Comparison of ENCODE assay signal across 7 cellular contexts in genomic region chr2:152522461-152522860, GRCh38.
DNase-seq lines count a peak whose midpoint lies in the region; FAIRE-seq and TF ChIP-seq lines count a peak whose summit lies in the region.
"Not testable (repeated sequence)": the region's sequence is repeated elsewhere in the genome, so short reads cannot be mapped to it uniquely, and the experiment has no call there.

No MANE protein-coding gene starts in this region.

- DNase-seq in ELR (ENCODE audit: low read depth) = peak; percentile 34
- peak; percentile 45 for DNase-seq in RPMI7951 (ENCODE audit: low read depth)
- DNase-seq in SK-N-SH; endothelial cell of umbilical vein (ENCODE audit: low read depth, low spot score); osteoblast (ENCODE audit: insufficient read length, low spot score, missing footprints): not testable (repeated sequence)
- DNase-seq in brain microvascular endothelial cell = peak; percentile 56

- not testable (repeated sequence) for TF ChIP-seq EP300 in SK-N-SH (IDR thresholded peaks at IDR 0.05; ENCODE audit: borderline replicate concordance in 1 of 2, low read depth in 1 of 2, low read length in 1 of 2)

- TF ChIP-seq RAD21 in SK-N-SH (IDR thresholded peaks at IDR 0.05; ENCODE audit: low read length) = not testable (repeated sequence)

- H3K9me2 ChIP-seq in SK-N-SH = not testable (repeated sequence)

- not testable (repeated sequence) for H3K9me3 ChIP-seq in HEK293 (ENCODE audit: control insufficient read depth, insufficient read depth, low read depth, low read length); SK-N-SH; endothelial cell of umbilical vein (replicated peaks; ENCODE audit: control insufficient read depth, insufficient read depth, low read length); osteoblast (ENCODE audit: low read depth, low read length)

- TF ChIP-seq POLR2A in endothelial cell of umbilical vein (IDR thresholded peaks at IDR 0.05; ENCODE audit: low read depth, low read length) = not testable (repeated sequence)

- not testable (repeated sequence) for H3K4me3 ChIP-seq in HEK293 (ENCODE audit: low read depth, low read length); SK-N-SH (ENCODE audit: low read depth in 2 of 2, low read length in 1 of 2); brain microvascular endothelial cell (ENCODE audit: low read depth, low read length); endothelial cell of umbilical vein (replicated peaks in 1 of 3; ENCODE audit: insufficient read depth in 1 of 3, low read depth in 1 of 3, low read length in 3 of 3); osteoblast (ENCODE audit: insufficient read depth, low read length)

- H3K4me2 ChIP-seq in SK-N-SH (peak overlapping the region; percentile 46; the same call in 1 of the 2 replicates), osteoblast (ENCODE audit: insufficient read depth, low read length) (peak overlapping the region; percentile 20)
- H3K4me2 ChIP-seq in endothelial cell of umbilical vein (ENCODE audit: insufficient read depth, low read length) = not testable (repeated sequence)

- POLR2A ChIA-PET in HEK293 (lab: Yijun Ruan, JAX); SK-N-SH (lab: Yijun Ruan, JAX); endothelial cell of umbilical vein (lab: Charles Lee): not testable (repeated sequence)

- dilution Hi-C loops in endothelial cell of umbilical vein (cut with MboI; ENCODE audit: extremely low pct_ligation_motif_present, low sequenced_read_pairs) = not testable (repeated sequence)

- H3F3A ChIP-seq in SK-N-SH (replicated peaks; ENCODE audit: insufficient read depth) = peaks cover 49% of the 10 kb centered on the region

- WGBS in SK-N-SH (ENCODE audit: low lambda C conversion rate) = 69% methylated on average over 3 of the region's 3 CpGs

- H4K20me1 ChIP-seq in SK-N-SH (ENCODE audit: insufficient read depth); endothelial cell of umbilical vein (replicated peaks; ENCODE audit: control insufficient read depth, extremely low read depth, insufficient read depth, low read length); osteoblast (ENCODE audit: insufficient read depth, low read length): not testable (repeated sequence)

- not testable (repeated sequence) for H3K9me1 ChIP-seq in endothelial cell of umbilical vein (replicated peaks; ENCODE audit: control insufficient read depth, extremely low read depth, insufficient read depth, low read length)

- CTCF ChIA-PET in HEK293 (lab: Yijun Ruan, JAX); SK-N-SH (lab: Yijun Ruan, JAX): not testable (repeated sequence)
- CTCF ChIA-PET in endothelial cell of umbilical vein (lab: Charles Lee) = interaction anchor here (0.8 kb wide), 1 partner anchor 9 kb away, joined by 3 read pairs; no protein-coding TSS in a partner anchor

- not testable (repeated sequence) for H3K9ac ChIP-seq in SK-N-SH; endothelial cell of umbilical vein (replicated peaks; ENCODE audit: extremely low read depth, insufficient read depth, low read length)

- H3K36me3 ChIP-seq in HEK293 (ENCODE audit: control insufficient read depth in 2 of 2, insufficient read depth in 1 of 2, low read length in 2 of 2); SK-N-SH (replicated peaks in 1 of 2; ENCODE audit: control insufficient read depth in 1 of 2, insufficient read depth in 2 of 2, low read length in 1 of 2); brain microvascular endothelial cell (replicated peaks); endothelial cell of umbilical vein (ENCODE audit: control insufficient read depth in 2 of 2, extremely low read depth in 1 of 2, insufficient read depth in 2 of 2, low read length in 2 of 2); osteoblast (ENCODE audit: insufficient read depth, low read length): not testable (repeated sequence)

- H3K79me2 ChIP-seq in SK-N-SH (ENCODE audit: insufficient read depth) = peaks cover 15% of the 10 kb centered on the region; the same call in 1 of the 2 replicates
- not testable (repeated sequence) for H3K79me2 ChIP-seq in endothelial cell of umbilical vein (ENCODE audit: control insufficient read depth, insufficient read depth, low read length)
- peaks cover 32% of the 10 kb centered on the region for H3K79me2 ChIP-seq in osteoblast (ENCODE audit: insufficient read depth, low read length)

- BruUV-seq in endothelial cell of umbilical vein (replicated peaks; lab: Mats Ljungman, UMichigan) = not testable (repeated sequence)

- H3K27ac ChIP-seq in HEK293 (ENCODE audit: extremely low read depth, low read depth, low read length); endothelial cell of umbilical vein (ENCODE audit: insufficient read depth, low read depth, low read length): not testable (repeated sequence)
- peak overlapping the region in 1 of 2 experiments; percentile 73; a peak in 2 of 4 replicates for H3K27ac ChIP-seq in SK-N-SH (ENCODE audit: low read depth in 2 of 2, low read length in 1 of 2)
- peak overlapping the region; percentile 74 for H3K27ac ChIP-seq in brain microvascular endothelial cell
- peak overlapping the region; percentile 18 for H3K27ac ChIP-seq in osteoblast (ENCODE audit: low read depth, low read length)

- not testable (repeated sequence) for TF ChIP-seq CTCF in HEK293 (tag by site-specific recombination; IDR thresholded peaks at IDR 0.05); SK-N-SH (IDR thresholded peaks at IDR 0.05); brain microvascular endothelial cell (IDR thresholded peaks at IDR 0.05; ENCODE audit: low read depth, low read length, missing control alignments); endothelial cell of umbilical vein (IDR thresholded peaks at IDR 0.05; ENCODE audit: extremely low read depth in 1 of 2, insufficient read depth in 1 of 2, low read depth in 1 of 2, low read length in 2 of 2); osteoblast (IDR thresholded peaks at IDR 0.05; ENCODE audit: extremely low read depth, low read depth, low read length)

- H3K27me3 ChIP-seq in SK-N-SH (ENCODE audit: insufficient read depth); brain microvascular endothelial cell (replicated peaks); endothelial cell of umbilical vein (ENCODE audit: control insufficient read depth in 2 of 2, insufficient read depth in 2 of 2, low read length in 2 of 2); osteoblast (ENCODE audit: insufficient read depth, low read length): not testable (repeated sequence)

- H3K4me1 ChIP-seq in HEK293 (ENCODE audit: control insufficient read depth, insufficient read depth, low read length) = not testable (repeated sequence)
- H3K4me1 ChIP-seq in SK-N-SH (ENCODE audit: control insufficient read depth in 1 of 2, insufficient read depth in 2 of 2, low read depth in 1 of 2, low read length in 1 of 2) = peaks cover 12 to 28% of the 10 kb centered on the region in 2 experiments; a peak in 3 of 4 replicates
- H3K4me1 ChIP-seq in endothelial cell of umbilical vein (ENCODE audit: control insufficient read depth, extremely low read depth, insufficient read depth, low read length) = peaks cover 39% of the 10 kb centered on the region
- H3K4me1 ChIP-seq in osteoblast (ENCODE audit: insufficient read depth, low read length) = peaks cover 39% of the 10 kb centered on the region

- FAIRE-seq in endothelial cell of umbilical vein (lab: Jason Lieb, UNC) = not testable (repeated sequence)

- in situ Hi-C loops in brain microvascular endothelial cell (cut with HindIII; ENCODE audit: low pct_ligation_motif_present, low sequenced_read_pairs) = not testable (repeated sequence)

- H2AFZ ChIP-seq in SK-N-SH (ENCODE audit: low read depth); endothelial cell of umbilical vein (ENCODE audit: low read depth, low read length); osteoblast (ENCODE audit: low read length): not testable (repeated sequence)

- intact Hi-C loops in endothelial cell of umbilical vein (cut with micrococcal nuclease) = loop anchor here (10.0 kb wide), 1 partner anchor 188 kb away; the partner anchor contains the start of gene FMNL2

TF ChIP-seq in HEK293, 187 proteins besides CTCF, POLR2A, EP300 and RAD21:
- TF ChIP-seq ZNF140 (tag by site-specific recombination; IDR thresholded peaks at IDR 0.05) (peak; percentile 5; the same call in 1 of the 2 replicates), SETDB1 (IDR thresholded peaks at IDR 0.05; ENCODE audit: insufficient read length, low read length) (peak; percentile 47)

TF ChIP-seq in SK-N-SH, 30 proteins besides CTCF, POLR2A, EP300 and RAD21:
- 0 out of 2 replicates have a peak, but pooled peaks have one; percentile 2 for TF ChIP-seq PBX3 (IDR thresholded peaks at IDR 0.05)
- peak; percentile 54; the same call in 1 of the 2 replicates for TF ChIP-seq YY1 (IDR thresholded peaks at IDR 0.05; ENCODE audit: low read depth)

TF ChIP-seq in endothelial cell of umbilical vein, 7 proteins besides CTCF, POLR2A, EP300 and RAD21:
- peak; percentile 72 for TF ChIP-seq GATA2 (IDR thresholded peaks at IDR 0.05; ENCODE audit: insufficient read depth, insufficient read length, low read depth, low read length)
